Comparison of ENCODE assay signal across 9 cellular contexts in genomic region chr22:42120231-42121011, GRCh38. TPM values are rescaled to one million over a fixed set of nuclear protein-coding genes. Genes with fewer than 3 reads are reported as not detected.
DNase-seq lines count a peak whose midpoint lies in the region; ATAC-seq and TF ChIP-seq lines count a peak whose summit lies in the region.
"Not testable (repeated sequence)": the region's sequence is repeated elsewhere in the genome, so short reads cannot be mapped to it uniquely, and the experiment has no call there.
"Had no signal": no experiment of that assay in that cellular context is flagged by ENCODE, and none has a peak within 500 bp of the region (broad histone marks: within the 10 kb centered on the region; RNA-seq: fewer than 3 reads in every experiment).

No MANE protein-coding gene starts in this region.

- ATAC-seq in T-cell (replicated peaks in 1 of 4): peak; percentile 80 to 95 (median 82)
- peak; percentile 77 for ATAC-seq in activated CD8-positive, alpha-beta T cell treated with anti-CD3 and anti-CD28 coated beads for 36 hours

- not testable (repeated sequence) for H3K9me3 Mint-ChIP-seq in IgD-negative memory B cell; T-cell; activated CD8-positive, alpha-beta T cell treated with anti-CD3 and anti-CD28 coated beads for 36 hours; stimulated activated naive CD8-positive, alpha-beta T cell treated with anti-CD3 and anti-CD28 coated beads, Interleukin-15, Interleukin-2, amounts not matched to agents 100 ng/mL and 50 ng/mL, for 24 hours

- not testable (repeated sequence) for H3K27me3 Mint-ChIP-seq in IgD-negative memory B cell; T-cell; activated CD8-positive, alpha-beta T cell treated with anti-CD3 and anti-CD28 coated beads for 36 hours; stimulated activated naive CD8-positive, alpha-beta T cell treated with anti-CD3 and anti-CD28 coated beads, Interleukin-15, Interleukin-2, amounts not matched to agents 100 ng/mL and 50 ng/mL, for 24 hours

- H3K4me3 Mint-ChIP-seq in IgD-negative memory B cell: peak overlapping the region; percentile 2 to 84 (median 59)
- peak overlapping the region; percentile 58 to 71 (median 70) for H3K4me3 Mint-ChIP-seq in T-cell
- peak overlapping the region; percentile 78 for H3K4me3 Mint-ChIP-seq in activated CD8-positive, alpha-beta T cell treated with anti-CD3 and anti-CD28 coated beads for 36 hours
- H3K4me3 Mint-ChIP-seq in stimulated activated naive CD8-positive, alpha-beta T cell treated with anti-CD3 and anti-CD28 coated beads, Interleukin-15, Interleukin-2, amounts not matched to agents 100 ng/mL and 50 ng/mL, for 24 hours: peak overlapping the region; percentile 80

- POLR2A ChIA-PET in T-cell (lab: Charles Lee): interaction anchor here in 1 of 2 donors (1.2 kb wide), 1 partner anchor 10 kb away, joined by 5 read pairs; no protein-coding TSS in a partner anchor
- POLR2A ChIA-PET in activated CD8-positive, alpha-beta T cell treated with anti-CD3 and anti-CD28 coated beads for 36 hours (lab: Charles Lee): interaction anchor here (1.6 kb wide), 1 partner anchor 158 kb away, joined by 3 read pairs; no protein-coding TSS in a partner anchor

- DNase-seq in GF-D8 (lab: John Stamatoyannopoulos, UW) (peak; percentile 22), T-cell (peak in 21 of 34 experiments; percentile 4 to 38 (median 15)), germinal center (ENCODE audit: low spot score) (peak; percentile 34)
- peak; percentile 69 for DNase-seq in activated CD8-positive, alpha-beta T cell treated with anti-CD3 and anti-CD28 coated beads for 36 hours
- DNase-seq in activated naive CD4-positive, alpha-beta T cell treated with Interleukin-2 at 50 U/mL for 16 hours: peak; percentile 53
- peak; percentile 22 for DNase-seq in stimulated activated CD4-positive, alpha-beta T cell treated with anti-CD3 and anti-CD28 coated beads, Interleukin-12 subunit alpha, Interleukin-12 subunit beta, amount 100 ng/mL, for 4 hours

- CTCF ChIA-PET in T-cell (lab: Charles Lee): interaction anchor here in 1 of 2 donors (0.7 to 1.5 kb wide), 3 partner anchors 10 to 413 kb away, joined by 4 to 5 read pairs (median 4); no protein-coding TSS in a partner anchor
- CTCF ChIA-PET in activated CD8-positive, alpha-beta T cell treated with anti-CD3 and anti-CD28 coated beads for 36 hours (lab: Charles Lee): interaction anchor here (2.5 kb wide), 1 partner anchor 324 kb away, joined by 13 read pairs; no protein-coding TSS in a partner anchor

- H3K27ac Mint-ChIP-seq in IgD-negative memory B cell (peak overlapping the region in 1 of 3 donors; percentile 60), T-cell (peak overlapping the region; percentile 86 to 89)
- peak overlapping the region; percentile 98 for H3K27ac Mint-ChIP-seq in activated CD8-positive, alpha-beta T cell treated with anti-CD3 and anti-CD28 coated beads for 36 hours
- H3K27ac Mint-ChIP-seq in stimulated activated naive CD8-positive, alpha-beta T cell treated with anti-CD3 and anti-CD28 coated beads, Interleukin-15, Interleukin-2, amounts not matched to agents 100 ng/mL and 50 ng/mL, for 24 hours: peak overlapping the region; percentile 99

- TF ChIP-seq CTCF in activated CD8-positive, alpha-beta T cell treated with anti-CD3 and anti-CD28 coated beads for 36 hours (IDR thresholded peaks at IDR 0.05): not testable (repeated sequence)

- intact Hi-C loops in activated CD8-positive, alpha-beta T cell treated with anti-CD3 and anti-CD28 coated beads for 36 hours (cut with micrococcal nuclease): not testable (repeated sequence)

- not testable (repeated sequence) for H3K36me3 Mint-ChIP-seq in IgD-negative memory B cell; activated CD8-positive, alpha-beta T cell treated with anti-CD3 and anti-CD28 coated beads for 36 hours (ENCODE audit: low read depth); stimulated activated naive CD8-positive, alpha-beta T cell treated with anti-CD3 and anti-CD28 coated beads, Interleukin-15, Interleukin-2, amounts not matched to agents 100 ng/mL and 50 ng/mL, for 24 hours (ENCODE audit: low read depth)
- H3K36me3 Mint-ChIP-seq in T-cell: peaks cover 13% of the 10 kb centered on the region

- H3K4me1 Mint-ChIP-seq in IgD-negative memory B cell: peaks cover 12 to 16% (median 16%) of the 10 kb centered on the region in 3 donors
- H3K4me1 Mint-ChIP-seq in T-cell: peaks cover 36 to 43% (median 41%) of the 10 kb centered on the region in 3 donors
- peaks cover 33% of the 10 kb centered on the region for H3K4me1 Mint-ChIP-seq in activated CD8-positive, alpha-beta T cell treated with anti-CD3 and anti-CD28 coated beads for 36 hours (ENCODE audit: low read depth)
- H3K4me1 Mint-ChIP-seq in stimulated activated naive CD8-positive, alpha-beta T cell treated with anti-CD3 and anti-CD28 coated beads, Interleukin-15, Interleukin-2, amounts not matched to agents 100 ng/mL and 50 ng/mL, for 24 hours (ENCODE audit: low read depth): peaks cover 38% of the 10 kb centered on the region

RNA-seq across cellular contexts. Expression of gene CYP2D6, which starts 10.2 kb away (rescaled TPM):
- not detected for polyA plus RNA-seq in IgD-negative memory B cell
- 1 to 10 TPM; 4.5 to 9.8 (median 8.6) TPM for total RNA-seq in T-cell
- 1 to 10 TPM; 1.5 to 2.0 TPM for total RNA-seq in activated CD8-positive, alpha-beta T cell treated with anti-CD3 and anti-CD28 coated beads for 36 hours
- total RNA-seq: right atrium auricular region had no signal

RNA-seq across cellular contexts. Expression of gene NDUFA6, which starts 29.8 kb away (rescaled TPM):
- 121 TPM for polyA plus RNA-seq in IgD-negative memory B cell
- total RNA-seq in T-cell: 10 to 100 TPM; 36.6 to 52.3 (median 39.6) TPM
- 10 to 100 TPM; 92.8 to 93.8 TPM for total RNA-seq in activated CD8-positive, alpha-beta T cell treated with anti-CD3 and anti-CD28 coated beads for 36 hours

RNA-seq across cellular contexts. Expression of gene SMDT1, which starts 40.9 kb away (rescaled TPM):
- polyA plus RNA-seq in IgD-negative memory B cell: 248 TPM
- 100 to 1,000 TPM; 101 to 176 (median 114) TPM for total RNA-seq in T-cell
- total RNA-seq in activated CD8-positive, alpha-beta T cell treated with anti-CD3 and anti-CD28 coated beads for 36 hours: 10 to 100 TPM; 51.7 to 61.2 TPM

RNA-seq across cellular contexts. Expression of gene PHETA2, which starts 46.4 kb away (rescaled TPM):
- 1.6 TPM for polyA plus RNA-seq in IgD-negative memory B cell
- 1 to 10 TPM in 3 of 5 donors, under 1 TPM in 2; 0.83 to 2.0 (median 1.5) TPM for total RNA-seq in T-cell
- total RNA-seq in activated CD8-positive, alpha-beta T cell treated with anti-CD3 and anti-CD28 coated beads for 36 hours: 1 to 10 TPM in 1 of 2 experiments, under 1 TPM in 1; 0.97 to 1.3 TPM

RNA-seq across cellular contexts. Expression of gene NAGA, which starts 49.8 kb away (rescaled TPM):
- polyA plus RNA-seq in IgD-negative memory B cell: 14.4 TPM
- 10 to 100 TPM in 3 of 5 donors, 1 to 10 TPM in 2; 6.9 to 14.3 (median 11.6) TPM for total RNA-seq in T-cell
- total RNA-seq in activated CD8-positive, alpha-beta T cell treated with anti-CD3 and anti-CD28 coated beads for 36 hours: 1 to 10 TPM; 9.3 to 9.4 TPM

Comparison
In these comparisons a context has a peak if more than half of its experiments do, and no peak if none do; other contexts are left out.
1. Peak in every context shown above with its lines: DNase-seq and ATAC-seq.
2. DNase-seq: peak in every context shown above with its lines; median percentile 69 in activated CD8-positive, alpha-beta T cell treated with anti-CD3 and anti-CD28 coated beads for 36 hours; 53 in activated naive CD4-positive, alpha-beta T cell treated with Interleukin-2 at 50 U/mL for 16 hours; 34 in germinal center; 22 in GF-D8; 22 in stimulated activated CD4-positive, alpha-beta T cell treated with anti-CD3 and anti-CD28 coated beads, Interleukin-12 subunit alpha, Interleukin-12 subunit beta, amount 100 ng/mL, for 4 hours; 15 in T-cell.